In the genomic region with DNA sequence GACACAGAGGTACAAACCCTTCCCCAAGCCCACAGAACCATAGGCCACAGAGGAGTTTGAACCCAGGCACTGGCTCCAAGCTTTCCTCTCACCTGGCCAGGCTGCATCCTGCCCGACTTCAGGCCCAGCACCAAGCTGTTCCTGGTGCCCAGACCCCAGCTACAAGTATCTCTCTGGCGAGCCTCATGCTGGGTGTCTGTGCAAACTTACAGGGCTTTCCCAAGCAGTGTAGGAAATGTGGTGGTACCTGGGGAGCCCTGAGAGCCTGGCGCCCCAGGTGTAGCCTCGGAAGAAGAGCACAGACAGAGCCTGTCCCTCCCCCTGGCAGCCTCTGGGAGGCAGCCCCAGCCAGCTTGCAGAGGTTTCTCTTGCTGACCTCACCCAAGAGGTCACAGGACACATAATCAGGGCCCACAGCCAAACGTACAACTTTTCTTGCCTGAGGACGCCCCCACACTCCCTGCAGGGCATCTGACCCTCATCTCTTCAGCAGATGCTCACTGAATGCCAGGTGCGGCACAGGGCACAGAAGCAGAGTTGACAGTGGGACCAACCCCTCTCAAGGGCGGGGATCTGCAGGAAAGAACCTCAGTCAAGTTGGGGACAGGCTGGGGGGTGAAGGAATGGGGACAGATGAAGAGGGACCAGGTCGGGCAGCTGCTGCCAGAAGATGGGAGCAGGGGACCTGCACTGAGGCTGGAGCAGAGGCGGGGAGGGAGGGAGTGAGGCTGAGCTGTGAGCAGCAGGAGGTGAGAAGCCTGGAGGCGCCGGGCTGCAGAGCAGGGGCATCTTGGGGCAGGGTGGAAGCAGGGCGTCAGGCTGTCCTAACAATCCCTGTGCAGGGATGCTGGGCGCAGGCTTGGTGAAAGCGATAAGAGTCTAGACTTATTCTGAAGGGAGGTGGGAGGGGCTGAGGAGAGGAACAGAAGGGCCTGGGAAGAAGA, we compare ENCODE assay signal across 25 cellular contexts. TPM values are rescaled to one million over a fixed set of nuclear protein-coding genes. Genes with fewer than 3 reads are reported as not detected.
DNase-seq lines count a peak whose midpoint lies in the region; ATAC-seq and TF ChIP-seq lines count a peak whose summit lies in the region.
"Had no signal": no experiment of that assay in that cellular context is flagged by ENCODE, and none has a peak within 500 bp of the region (broad histone marks: within the 10 kb centered on the region; RNA-seq: fewer than 3 reads in every experiment).

No MANE protein-coding gene starts in this region.

- no peak overlapping the region for H2BK15ac ChIP-seq in mesendoderm (replicated peaks; ENCODE audit: low read depth)

- H3K27me3 ChIP-seq in mesendoderm (ENCODE audit: insufficient read depth, low read length, poor library complexity) (no peaks in the 10 kb centered on the region), BE2C (no peaks in the 10 kb centered on the region)
- H3K27me3 ChIP-seq: adrenal gland, breast epithelium had no signal

- H4K8ac ChIP-seq in mesendoderm (ENCODE audit: low read depth, low read length), result no peak overlapping the region

- no peak overlapping the region for H2BK120ac ChIP-seq in mesendoderm (ENCODE audit: low read depth, low read length)

- no peak overlapping the region for H3K23ac ChIP-seq in mesendoderm (ENCODE audit: low read length)

- no CpG with 5 or more reads among the region's 15 CpGs for WGBS in mesendoderm (ENCODE audit: extremely low coverage, insufficient coverage, low lambda C conversion rate)

- H3K9ac ChIP-seq in mesendoderm (ENCODE audit: low read length), result no peak overlapping the region

- TF ChIP-seq CTCF in HEK293 (tag by site-specific recombination; IDR thresholded peaks at IDR 0.05) (no peak), coronary artery (IDR thresholded peaks at IDR 0.05) (no peak), BE2C (IDR thresholded peaks at IDR 0.05; ENCODE audit: low read depth, low read length) (no peak)

- no peak overlapping the region for H2BK5ac ChIP-seq in mesendoderm (ENCODE audit: low read length)

- H3K9me3 ChIP-seq in HEK293 (ENCODE audit: control insufficient read depth, insufficient read depth, low read depth, low read length), result no peaks in the 10 kb centered on the region
- H3K9me3 ChIP-seq in BE2C, result no peaks in the 10 kb centered on the region
- H3K9me3 ChIP-seq: adrenal gland, breast epithelium had no signal

- CTCF ChIA-PET in HEK293 (lab: Yijun Ruan, JAX), result no interaction called here

- H3K4me3 ChIP-seq in HEK293 (ENCODE audit: low read depth, low read length) (no peak overlapping the region), coronary artery (no peak overlapping the region), mesendoderm (ENCODE audit: low read length) (no peak overlapping the region), BE2C (ENCODE audit: low read depth, low read length) (no peak overlapping the region)
- H3K4me3 ChIP-seq: adrenal gland, breast epithelium, SK-N-MC had no signal

- H4K5ac ChIP-seq in mesendoderm (ENCODE audit: low read length), result no peak overlapping the region

- H3K79me2 ChIP-seq in mesendoderm (ENCODE audit: control insufficient read depth, insufficient read depth, low read length), result no peaks in the 10 kb centered on the region

- no peak for ATAC-seq in GM21619 (IDR thresholded peaks at IDR 0.05; ENCODE audit: unreplicated experiment)
- ATAC-seq: left cardiac atrium; naive thymus-derived CD4-positive, alpha-beta T cell had no signal

- H3K56ac ChIP-seq in mesendoderm (ENCODE audit: low read length), result no peak overlapping the region

- DNase-seq in DMS 273 treated with DMSO at 0.1 percent for 48 hours (lab: John Stamatoyannopoulos, UW) (peak; percentile 97), coronary artery (ENCODE audit: low spot score) (peak; percentile 50), mesendoderm (peak; percentile 27), BE2C (no peak), DMS153 (lab: John Stamatoyannopoulos, UW) (no peak)
- no peak for DNase-seq in stimulated activated CD4-positive, alpha-beta T cell treated with anti-CD3 and anti-CD28 coated beads, Interleukin-4, amount 100 ng/mL, for 4 hours
- DNase-seq: activated CD4-positive, alpha-beta T cell treated with anti-CD3 and anti-CD28 coated beads, Interleukin-2, amount 50 U/mL, for 1 hour; activated CD8-positive, alpha-beta memory T cell treated with anti-CD3 and anti-CD28 coated beads, Interleukin-2, amount 50 U/mL, for 4 hours; activated gamma-delta T cell; adrenal gland; Calu3; cortex of kidney; EL; HCEC 1CT; left cardiac atrium; naive thymus-derived CD4-positive, alpha-beta T cell; NCI-H1048; NCI-H446 had no signal

- POLR2A ChIA-PET in HEK293 (lab: Yijun Ruan, JAX), result no interaction called here

- H3K27ac ChIP-seq in HEK293 (ENCODE audit: extremely low read depth, low read depth, low read length), result no peak overlapping the region
- H3K27ac ChIP-seq in coronary artery, result no peak overlapping the region
- no peak overlapping the region for H3K27ac ChIP-seq in mesendoderm (ENCODE audit: low read depth, low read length)
- H3K27ac ChIP-seq: adrenal gland, breast epithelium, C4-2B, RWPE1, SK-N-MC had no signal

- no peak overlapping the region for H3K18ac ChIP-seq in mesendoderm (ENCODE audit: low read length)

- H3K36me3 ChIP-seq in HEK293 (ENCODE audit: control insufficient read depth in 2 of 2, insufficient read depth in 1 of 2, low read length in 2 of 2) (no peaks in the 10 kb centered on the region), mesendoderm (ENCODE audit: control insufficient read depth, insufficient read depth, low read length) (no peaks in the 10 kb centered on the region), BE2C (no peaks in the 10 kb centered on the region)
- H3K36me3 ChIP-seq: adrenal gland, breast epithelium had no signal

- H3K4me1 ChIP-seq in HEK293 (ENCODE audit: control insufficient read depth, insufficient read depth, low read length), result no peaks in the 10 kb centered on the region
- no peaks in the 10 kb centered on the region for H3K4me1 ChIP-seq in mesendoderm (ENCODE audit: control insufficient read depth, low read depth, low read length)
- no peaks in the 10 kb centered on the region for H3K4me1 ChIP-seq in BE2C
- H3K4me1 ChIP-seq: adrenal gland, breast epithelium had no signal

- H3K4ac ChIP-seq in mesendoderm (ENCODE audit: low read depth, low read length), result no peak overlapping the region

- H3K79me1 ChIP-seq in mesendoderm (ENCODE audit: low read length), result no peaks in the 10 kb centered on the region

- no peak overlapping the region for H3K4me2 ChIP-seq in mesendoderm (ENCODE audit: low read length)

- H2AK5ac ChIP-seq in mesendoderm (ENCODE audit: low read length), result no peak overlapping the region

TF ChIP-seq in HEK293, 187 proteins besides CTCF, POLR2A, EP300 and RAD21:
- TF ChIP-seq ZNF549 (tag by site-specific recombination; IDR thresholded peaks at IDR 0.05) (no peak), ZNF529 (tag by site-specific recombination; IDR thresholded peaks at IDR 0.05; ENCODE audit: insufficient replicate concordance) (no peak), KLF9 (tag by site-specific recombination; IDR thresholded peaks at IDR 0.05; ENCODE audit: low read depth) (no peak), YY2 (tag by site-specific recombination; IDR thresholded peaks at IDR 0.05) (no peak), ZFP3 (tag by site-specific recombination; IDR thresholded peaks at IDR 0.05; ENCODE audit: low read depth) (no peak), ZIC2 (tag by site-specific recombination; IDR thresholded peaks at IDR 0.05) (peak; percentile 26; the same call in 1 of the 2 replicates), ZBTB17 (tag by site-specific recombination; IDR thresholded peaks at IDR 0.05) (0 out of 2 replicates have a peak, but pooled peaks have one; percentile 27)
- TF ChIP-seq, protein P1, sequence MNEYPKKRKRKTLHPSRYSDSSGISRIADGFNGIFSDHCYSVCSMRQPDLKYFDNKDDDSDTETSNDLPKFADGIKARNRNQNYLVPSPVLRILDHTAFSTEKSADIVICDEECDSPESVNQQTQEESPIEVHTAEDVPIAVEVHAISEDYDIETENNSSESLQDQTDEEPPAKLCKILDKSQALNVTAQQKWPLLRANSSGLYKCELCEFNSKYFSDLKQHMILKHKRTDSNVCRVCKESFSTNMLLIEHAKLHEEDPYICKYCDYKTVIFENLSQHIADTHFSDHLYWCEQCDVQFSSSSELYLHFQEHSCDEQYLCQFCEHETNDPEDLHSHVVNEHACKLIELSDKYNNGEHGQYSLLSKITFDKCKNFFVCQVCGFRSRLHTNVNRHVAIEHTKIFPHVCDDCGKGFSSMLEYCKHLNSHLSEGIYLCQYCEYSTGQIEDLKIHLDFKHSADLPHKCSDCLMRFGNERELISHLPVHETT (tag by site-specific recombination; IDR thresholded peaks at IDR 0.05), result no peak
- TF ChIP-seq, protein P2, sequence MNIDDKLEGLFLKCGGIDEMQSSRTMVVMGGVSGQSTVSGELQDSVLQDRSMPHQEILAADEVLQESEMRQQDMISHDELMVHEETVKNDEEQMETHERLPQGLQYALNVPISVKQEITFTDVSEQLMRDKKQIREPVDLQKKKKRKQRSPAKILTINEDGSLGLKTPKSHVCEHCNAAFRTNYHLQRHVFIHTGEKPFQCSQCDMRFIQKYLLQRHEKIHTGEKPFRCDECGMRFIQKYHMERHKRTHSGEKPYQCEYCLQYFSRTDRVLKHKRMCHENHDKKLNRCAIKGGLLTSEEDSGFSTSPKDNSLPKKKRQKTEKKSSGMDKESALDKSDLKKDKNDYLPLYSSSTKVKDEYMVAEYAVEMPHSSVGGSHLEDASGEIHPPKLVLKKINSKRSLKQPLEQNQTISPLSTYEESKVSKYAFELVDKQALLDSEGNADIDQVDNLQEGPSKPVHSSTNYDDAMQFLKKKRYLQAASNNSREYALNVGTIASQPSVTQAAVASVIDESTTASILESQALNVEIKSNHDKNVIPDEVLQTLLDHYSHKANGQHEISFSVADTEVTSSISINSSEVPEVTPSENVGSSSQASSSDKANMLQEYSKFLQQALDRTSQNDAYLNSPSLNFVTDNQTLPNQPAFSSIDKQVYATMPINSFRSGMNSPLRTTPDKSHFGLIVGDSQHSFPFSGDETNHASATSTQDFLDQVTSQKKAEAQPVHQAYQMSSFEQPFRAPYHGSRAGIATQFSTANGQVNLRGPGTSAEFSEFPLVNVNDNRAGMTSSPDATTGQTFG (tag by site-specific recombination; IDR thresholded peaks at IDR 0.05; ENCODE audit: borderline replicate concordance), result no peak

RNA-seq across cellular contexts. Expression of gene MYL7, which starts 16.3 kb away (rescaled TPM):
- polyA plus RNA-seq in mesendoderm (2013, experiment 1 of 2), result 75.9 TPM
- 75.4 TPM for polyA plus RNA-seq in mesendoderm (2013, experiment 2 of 2)
- not detected for polyA plus RNA-seq in BE2C (2012; ENCODE audit: insufficient read depth, insufficient read length, low read depth)
- polyA plus RNA-seq: fibroblast of lung; naive thymus-derived CD4-positive, alpha-beta T cell had no signal

RNA-seq across cellular contexts. Expression of gene GCK, which starts 31.9 kb away (rescaled TPM):
- 3.5 TPM for polyA plus RNA-seq in mesendoderm (2013, experiment 1 of 2)
- polyA plus RNA-seq in mesendoderm (2013, experiment 2 of 2), result 3.7 TPM
- not detected for polyA plus RNA-seq in BE2C (2012; ENCODE audit: insufficient read depth, insufficient read length, low read depth)

RNA-seq across cellular contexts. Expression of gene POLD2, which starts 34.0 kb away (rescaled TPM):
- 123 TPM for polyA plus RNA-seq in mesendoderm (2013, experiment 1 of 2)
- polyA plus RNA-seq in mesendoderm (2013, experiment 2 of 2), result 124 TPM
- polyA plus RNA-seq in BE2C (2012; ENCODE audit: insufficient read depth, insufficient read length, low read depth), result 398 TPM

RNA-seq across cellular contexts. Expression of gene YKT6, which starts 43.4 kb away (rescaled TPM):
- polyA plus RNA-seq in mesendoderm (2013, experiment 1 of 2), result 85.8 TPM
- 88.1 TPM for polyA plus RNA-seq in mesendoderm (2013, experiment 2 of 2)
- 199 TPM for polyA plus RNA-seq in BE2C (2012; ENCODE audit: insufficient read depth, insufficient read length, low read depth)

RNA-seq across cellular contexts. Expression of gene AEBP1, which starts 53.2 kb away (rescaled TPM):
- polyA plus RNA-seq in mesendoderm (2013, experiment 1 of 2), result 19.7 TPM
- polyA plus RNA-seq in mesendoderm (2013, experiment 2 of 2), result 20.4 TPM
- polyA plus RNA-seq in BE2C (2012; ENCODE audit: insufficient read depth, insufficient read length, low read depth), result 21.3 TPM

Comparison
In these comparisons a context has a peak if more than half of its experiments do, and no peak if none do; other contexts are left out.
1. DNase-seq: peak in DMS 273 treated with DMSO at 0.1 percent for 48 hours (single experiment), coronary artery (single experiment) and mesendoderm (single experiment); none in BE2C (single experiment), DMS153 (single experiment) and stimulated activated CD4-positive, alpha-beta T cell treated with anti-CD3 and anti-CD28 coated beads, Interleukin-4, amount 100 ng/mL, for 4 hours (0 of 2).